Comparison of ENCODE assay signal across 30 cellular contexts in the genomic region with DNA sequence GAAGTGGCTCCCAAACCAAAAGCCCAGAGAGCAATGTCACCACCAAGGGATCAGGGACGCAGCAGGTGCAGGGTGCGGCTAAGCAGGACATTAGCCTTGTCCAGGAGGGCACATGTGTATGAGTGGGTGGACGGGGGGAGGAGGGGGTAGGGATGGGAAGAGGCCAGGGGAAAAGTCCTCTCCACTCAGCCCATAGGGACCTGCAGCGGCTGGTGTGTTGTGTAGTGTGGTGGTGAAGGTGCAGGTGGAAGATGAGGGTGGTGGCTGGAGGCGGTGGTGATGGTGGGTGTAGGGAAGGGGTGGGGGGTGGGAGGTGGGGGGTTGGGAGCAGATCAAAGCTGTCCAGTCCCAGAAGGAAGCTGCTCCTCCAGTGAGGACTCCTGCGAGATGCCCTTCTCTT.
"Had no signal": no experiment of that assay in that cellular context is flagged by ENCODE, and none has a peak within 500 bp of the region (broad histone marks: within the 10 kb centered on the region; RNA-seq: fewer than 3 reads in every experiment).

No MANE protein-coding gene starts in this region.

- H3K36me3 Mint-ChIP-seq: activated CD4-positive, alpha-beta memory T cell treated with anti-CD3 and anti-CD28 coated beads for 36 hours; activated CD8-positive, alpha-beta memory T cell treated with anti-CD3 and anti-CD28 coated beads, Interleukin-2, amount 10 ng/mL, durations not matched to agents 7 days and 5 days; activated naive CD4-positive, alpha-beta T cell treated with anti-CD3 and anti-CD28 coated beads, Interleukin-2, amount 10 ng/mL, durations not matched to agents 7 days and 5 days; activated naive CD8-positive, alpha-beta T cell treated with anti-CD3 and anti-CD28 coated beads for 36 hours had no signal

- H3K27ac Mint-ChIP-seq: activated CD4-positive, alpha-beta memory T cell treated with anti-CD3 and anti-CD28 coated beads for 36 hours; activated CD8-positive, alpha-beta memory T cell treated with anti-CD3 and anti-CD28 coated beads, Interleukin-2, amount 10 ng/mL, durations not matched to agents 7 days and 5 days; activated naive CD4-positive, alpha-beta T cell treated with anti-CD3 and anti-CD28 coated beads, Interleukin-2, amount 10 ng/mL, durations not matched to agents 7 days and 5 days; activated naive CD8-positive, alpha-beta T cell treated with anti-CD3 and anti-CD28 coated beads for 36 hours; T-helper 2 cell treated with Interferon-gamma antibody and Interleukin-4, amounts not matched to agents 5 μg/mL and 100 μg/mL, for 36 hours had no signal

- ATAC-seq: activated CD8-positive, alpha-beta memory T cell treated with anti-CD3 and anti-CD28 coated beads, Interleukin-2, amount 10 ng/mL, durations not matched to agents 7 days and 5 days; PC-3 had no signal

- H3K27me3 ChIP-seq: brain microvascular endothelial cell, Peyer's patch had no signal

- H3K27ac ChIP-seq: brain microvascular endothelial cell, KMS-11, Peyer's patch, SJSA1 had no signal

- H3K9ac ChIP-seq: KMS-11 had no signal

- H3K36me3 ChIP-seq: brain microvascular endothelial cell, Peyer's patch, SJSA1 had no signal

- H3K27me3 Mint-ChIP-seq: activated naive CD8-positive, alpha-beta T cell treated with anti-CD3 and anti-CD28 coated beads for 36 hours had no signal

- H3K4me3 ChIP-seq: Peyer's patch, SJSA1 had no signal

- DNase-seq: activated CD4-positive, alpha-beta memory T cell treated with anti-CD3 and anti-CD28 coated beads for 36 hours; activated CD4-positive, alpha-beta T cell treated with anti-CD3 and anti-CD28 coated beads, Interleukin-2, amount 50 U/mL, for 1 hour; activated CD8-positive, alpha-beta memory T cell treated with anti-CD3 and anti-CD28 coated beads, Interleukin-2, amount 10 ng/mL, durations not matched to agents 7 days and 5 days; activated CD8-positive, alpha-beta memory T cell treated with anti-CD3 and anti-CD28 coated beads, Interleukin-2, amount 50 U/mL, for 48 hours; activated effector memory CD4-positive, alpha-beta T cell treated with Interleukin-2 at 50 U/mL for 16 hours; activated naive CD4-positive, alpha-beta T cell treated with anti-CD3 and anti-CD28 coated beads, Interleukin-2, amount 10 ng/mL, durations not matched to agents 7 days and 5 days; activated naive CD8-positive, alpha-beta T cell treated with anti-CD3 and anti-CD28 coated beads for 36 hours; activated T-cell treated with anti-CD3 and anti-CD28 coated beads, Interleukin-2, amount 50 U/mL, for 48 hours; amniotic stem cell; brain microvascular endothelial cell; central memory CD4-positive, alpha-beta T cell; NCI-H1092 treated with DMSO at 0.1 percent for 48 hours; NCI-H1417; NCI-H146; NCI-H187; NCI-H2029 treated with DMSO at 0.1 percent for 48 hours; NCI-H2107; NCI-H2171; NCI-H510A; NCI-H526; NCI-H748 treated with DMSO at 0.1 percent for 48 hours; NK-92 treated with Interleukin-12 subunit alpha and Interleukin-12 subunit beta, amount 100 ng/mL, for 24 hours; PC-3; Peyer's patch; RPMI8226; SHP77 treated with DMSO at 0.1 percent for 48 hours had no signal

- H3K9me3 ChIP-seq: Peyer's patch, SJSA1 had no signal

- H3K9me3 Mint-ChIP-seq: activated CD4-positive, alpha-beta memory T cell treated with anti-CD3 and anti-CD28 coated beads for 36 hours; activated naive CD4-positive, alpha-beta T cell treated with anti-CD3 and anti-CD28 coated beads, Interleukin-2, amount 10 ng/mL, durations not matched to agents 7 days and 5 days; activated naive CD8-positive, alpha-beta T cell treated with anti-CD3 and anti-CD28 coated beads for 36 hours; T-helper 2 cell treated with Interferon-gamma antibody and Interleukin-4, amounts not matched to agents 5 μg/mL and 100 μg/mL, for 36 hours had no signal

- FAIRE-seq: TTC549 had no signal

- H3K4me2 ChIP-seq: KMS-11 had no signal

- H3K4me3 Mint-ChIP-seq: activated CD4-positive, alpha-beta memory T cell treated with anti-CD3 and anti-CD28 coated beads for 36 hours; activated CD8-positive, alpha-beta memory T cell treated with anti-CD3 and anti-CD28 coated beads, Interleukin-2, amount 10 ng/mL, durations not matched to agents 7 days and 5 days; activated naive CD4-positive, alpha-beta T cell treated with anti-CD3 and anti-CD28 coated beads, Interleukin-2, amount 10 ng/mL, durations not matched to agents 7 days and 5 days; activated naive CD8-positive, alpha-beta T cell treated with anti-CD3 and anti-CD28 coated beads for 36 hours; T-helper 2 cell treated with Interferon-gamma antibody and Interleukin-4, amounts not matched to agents 5 μg/mL and 100 μg/mL, for 36 hours had no signal
